8 cellular contexts compared by ENCODE assay signal in the genomic region with DNA sequence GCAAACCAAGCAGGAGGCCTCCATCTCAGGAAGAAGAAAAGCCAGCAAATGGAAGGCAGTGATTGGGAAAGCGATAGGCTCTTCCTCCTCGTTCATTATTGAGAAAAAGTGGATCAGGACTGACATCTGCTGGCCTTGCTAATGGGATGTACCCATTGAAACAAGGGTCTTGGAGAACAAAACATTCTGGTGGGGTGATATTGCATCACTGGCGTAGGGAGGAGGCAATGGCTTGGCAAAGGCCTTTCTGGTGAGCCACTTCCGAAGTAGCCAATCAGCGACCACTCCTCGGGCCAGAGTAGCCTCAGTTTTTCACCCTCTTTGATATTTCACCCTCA.
A peak's percentile ranks its signal among the peaks of the same experiment; 100 is the strongest.
DNase-seq lines count a peak whose midpoint lies in the region; ATAC-seq, FAIRE-seq and TF ChIP-seq lines count a peak whose summit lies in the region.

No MANE protein-coding gene starts in this region.

- peak; percentile 86 for FAIRE-seq in frontal cortex (lab: Jason Lieb, UNC)

- DNase-seq in NCI-H524 (lab: John Stamatoyannopoulos, UW) (peak; percentile 20 to 53), NCI-H524 treated with DMSO at 0.1 percent for 48 hours (lab: John Stamatoyannopoulos, UW) (no peak), frontal cortex (ENCODE audit: low spot score in 2 of 2) (peak; percentile 22 to 35), pons (ENCODE audit: low spot score) (peak; percentile 97), mesenteric fat pad (ENCODE audit: low spot score) (no peak)
- no peak for DNase-seq in activated CD4-positive, CD25-positive, alpha-beta regulatory T cell treated with anti-CD3 and anti-CD28 coated beads, Interleukin-2, amount 50 U/mL, for 72 hours

- ATAC-seq in SK-N-SH treated with all-trans-retinoic acid at 6 μM for 48 hours (peak; percentile 87), GM19463 (IDR thresholded peaks at IDR 0.05; ENCODE audit: unreplicated experiment) (no peak)

TF ChIP-seq in SK-N-SH treated with all-trans-retinoic acid at 6 μM for 48 hours, 23 proteins besides CTCF, POLR2A, EP300 and RAD21:
- TF ChIP-seq, protein P1, sequence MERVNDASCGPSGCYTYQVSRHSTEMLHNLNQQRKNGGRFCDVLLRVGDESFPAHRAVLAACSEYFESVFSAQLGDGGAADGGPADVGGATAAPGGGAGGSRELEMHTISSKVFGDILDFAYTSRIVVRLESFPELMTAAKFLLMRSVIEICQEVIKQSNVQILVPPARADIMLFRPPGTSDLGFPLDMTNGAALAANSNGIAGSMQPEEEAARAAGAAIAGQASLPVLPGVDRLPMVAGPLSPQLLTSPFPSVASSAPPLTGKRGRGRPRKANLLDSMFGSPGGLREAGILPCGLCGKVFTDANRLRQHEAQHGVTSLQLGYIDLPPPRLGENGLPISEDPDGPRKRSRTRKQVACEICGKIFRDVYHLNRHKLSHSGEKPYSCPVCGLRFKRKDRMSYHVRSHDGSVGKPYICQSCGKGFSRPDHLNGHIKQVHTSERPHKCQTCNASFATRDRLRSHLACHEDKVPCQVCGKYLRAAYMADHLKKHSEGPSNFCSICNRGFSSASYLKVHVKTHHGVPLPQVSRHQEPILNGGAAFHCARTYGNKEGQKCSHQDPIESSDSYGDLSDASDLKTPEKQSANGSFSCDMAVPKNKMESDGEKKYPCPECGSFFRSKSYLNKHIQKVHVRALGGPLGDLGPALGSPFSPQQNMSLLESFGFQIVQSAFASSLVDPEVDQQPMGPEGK (CRISPR knock-in tag; IDR thresholded peaks at IDR 0.05; ENCODE audit: borderline replicate concordance): no peak
- TF ChIP-seq RARB (CRISPR knock-in tag; IDR thresholded peaks at IDR 0.05) (no peak), BACH2 (CRISPR knock-in tag; IDR thresholded peaks at IDR 0.05; ENCODE audit: borderline replicate concordance) (no peak), ZC3H10 (CRISPR knock-in tag; IDR thresholded peaks at IDR 0.05) (no peak), TCF4 (CRISPR knock-in tag; IDR thresholded peaks at IDR 0.05; ENCODE audit: borderline replicate concordance) (no peak), PPARA (CRISPR knock-in tag; IDR thresholded peaks at IDR 0.05; ENCODE audit: borderline replicate concordance) (no peak), ISL1 (CRISPR knock-in tag; IDR thresholded peaks at IDR 0.05) (no peak), GLIS3 (CRISPR knock-in tag; IDR thresholded peaks at IDR 0.05) (no peak), OSR1 (CRISPR knock-in tag; IDR thresholded peaks at IDR 0.05) (no peak), ESRRG (CRISPR knock-in tag; IDR thresholded peaks at IDR 0.05) (no peak), ARNTL (CRISPR knock-in tag; IDR thresholded peaks at IDR 0.05; ENCODE audit: borderline replicate concordance, low read depth) (no peak), ZFP3 (CRISPR knock-in tag; IDR thresholded peaks at IDR 0.05) (no peak), TOX (CRISPR knock-in tag; IDR thresholded peaks at IDR 0.05; ENCODE audit: borderline replicate concordance) (no peak), SNAI2 (CRISPR knock-in tag; IDR thresholded peaks at IDR 0.05) (no peak)
- TF ChIP-seq, protein P2, sequence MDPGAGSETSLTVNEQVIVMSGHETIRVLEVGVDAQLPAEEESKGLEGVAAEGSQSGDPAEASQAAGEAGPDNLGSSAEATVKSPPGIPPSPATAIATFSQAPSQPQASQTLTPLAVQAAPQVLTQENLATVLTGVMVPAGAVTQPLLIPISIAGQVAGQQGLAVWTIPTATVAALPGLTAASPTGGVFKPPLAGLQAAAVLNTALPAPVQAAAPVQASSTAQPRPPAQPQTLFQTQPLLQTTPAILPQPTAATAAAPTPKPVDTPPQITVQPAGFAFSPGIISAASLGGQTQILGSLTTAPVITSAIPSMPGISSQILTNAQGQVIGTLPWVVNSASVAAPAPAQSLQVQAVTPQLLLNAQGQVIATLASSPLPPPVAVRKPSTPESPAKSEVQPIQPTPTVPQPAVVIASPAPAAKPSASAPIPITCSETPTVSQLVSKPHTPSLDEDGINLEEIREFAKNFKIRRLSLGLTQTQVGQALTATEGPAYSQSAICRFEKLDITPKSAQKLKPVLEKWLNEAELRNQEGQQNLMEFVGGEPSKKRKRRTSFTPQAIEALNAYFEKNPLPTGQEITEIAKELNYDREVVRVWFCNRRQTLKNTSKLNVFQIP (CRISPR knock-in tag; IDR thresholded peaks at IDR 0.05; ENCODE audit: borderline replicate concordance, low read depth): no peak
- TF ChIP-seq, protein P3, sequence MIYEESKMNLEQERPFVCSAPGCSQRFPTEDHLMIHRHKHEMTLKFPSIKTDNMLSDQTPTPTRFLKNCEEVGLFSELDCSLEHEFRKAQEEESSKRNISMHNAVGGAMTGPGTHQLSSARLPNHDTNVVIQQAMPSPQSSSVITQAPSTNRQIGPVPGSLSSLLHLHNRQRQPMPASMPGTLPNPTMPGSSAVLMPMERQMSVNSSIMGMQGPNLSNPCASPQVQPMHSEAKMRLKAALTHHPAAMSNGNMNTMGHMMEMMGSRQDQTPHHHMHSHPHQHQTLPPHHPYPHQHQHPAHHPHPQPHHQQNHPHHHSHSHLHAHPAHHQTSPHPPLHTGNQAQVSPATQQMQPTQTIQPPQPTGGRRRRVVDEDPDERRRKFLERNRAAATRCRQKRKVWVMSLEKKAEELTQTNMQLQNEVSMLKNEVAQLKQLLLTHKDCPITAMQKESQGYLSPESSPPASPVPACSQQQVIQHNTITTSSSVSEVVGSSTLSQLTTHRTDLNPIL (CRISPR knock-in tag; IDR thresholded peaks at IDR 0.05; ENCODE audit: low read depth): no peak
- TF ChIP-seq, protein P4, sequence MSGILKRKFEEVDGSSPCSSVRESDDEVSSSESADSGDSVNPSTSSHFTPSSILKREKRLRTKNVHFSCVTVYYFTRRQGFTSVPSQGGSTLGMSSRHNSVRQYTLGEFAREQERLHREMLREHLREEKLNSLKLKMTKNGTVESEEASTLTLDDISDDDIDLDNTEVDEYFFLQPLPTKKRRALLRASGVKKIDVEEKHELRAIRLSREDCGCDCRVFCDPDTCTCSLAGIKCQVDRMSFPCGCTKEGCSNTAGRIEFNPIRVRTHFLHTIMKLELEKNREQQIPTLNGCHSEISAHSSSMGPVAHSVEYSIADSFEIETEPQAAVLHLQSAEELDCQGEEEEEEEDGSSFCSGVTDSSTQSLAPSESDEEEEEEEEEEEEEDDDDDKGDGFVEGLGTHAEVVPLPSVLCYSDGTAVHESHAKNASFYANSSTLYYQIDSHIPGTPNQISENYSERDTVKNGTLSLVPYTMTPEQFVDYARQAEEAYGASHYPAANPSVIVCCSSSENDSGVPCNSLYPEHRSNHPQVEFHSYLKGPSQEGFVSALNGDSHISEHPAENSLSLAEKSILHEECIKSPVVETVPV (CRISPR knock-in tag; IDR thresholded peaks at IDR 0.05): no peak
- TF ChIP-seq, protein P5, sequence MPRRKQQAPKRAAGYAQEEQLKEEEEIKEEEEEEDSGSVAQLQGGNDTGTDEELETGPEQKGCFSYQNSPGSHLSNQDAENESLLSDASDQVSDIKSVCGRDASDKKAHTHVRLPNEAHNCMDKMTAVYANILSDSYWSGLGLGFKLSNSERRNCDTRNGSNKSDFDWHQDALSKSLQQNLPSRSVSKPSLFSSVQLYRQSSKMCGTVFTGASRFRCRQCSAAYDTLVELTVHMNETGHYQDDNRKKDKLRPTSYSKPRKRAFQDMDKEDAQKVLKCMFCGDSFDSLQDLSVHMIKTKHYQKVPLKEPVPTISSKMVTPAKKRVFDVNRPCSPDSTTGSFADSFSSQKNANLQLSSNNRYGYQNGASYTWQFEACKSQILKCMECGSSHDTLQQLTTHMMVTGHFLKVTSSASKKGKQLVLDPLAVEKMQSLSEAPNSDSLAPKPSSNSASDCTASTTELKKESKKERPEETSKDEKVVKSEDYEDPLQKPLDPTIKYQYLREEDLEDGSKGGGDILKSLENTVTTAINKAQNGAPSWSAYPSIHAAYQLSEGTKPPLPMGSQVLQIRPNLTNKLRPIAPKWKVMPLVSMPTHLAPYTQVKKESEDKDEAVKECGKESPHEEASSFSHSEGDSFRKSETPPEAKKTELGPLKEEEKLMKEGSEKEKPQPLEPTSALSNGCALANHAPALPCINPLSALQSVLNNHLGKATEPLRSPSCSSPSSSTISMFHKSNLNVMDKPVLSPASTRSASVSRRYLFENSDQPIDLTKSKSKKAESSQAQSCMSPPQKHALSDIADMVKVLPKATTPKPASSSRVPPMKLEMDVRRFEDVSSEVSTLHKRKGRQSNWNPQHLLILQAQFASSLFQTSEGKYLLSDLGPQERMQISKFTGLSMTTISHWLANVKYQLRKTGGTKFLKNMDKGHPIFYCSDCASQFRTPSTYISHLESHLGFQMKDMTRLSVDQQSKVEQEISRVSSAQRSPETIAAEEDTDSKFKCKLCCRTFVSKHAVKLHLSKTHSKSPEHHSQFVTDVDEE (CRISPR knock-in tag; IDR thresholded peaks at IDR 0.05): no peak

Comparison
In these comparisons a context has a peak if more than half of its experiments do, and no peak if none do; other contexts are left out.
1. DNase-seq: peak in NCI-H524 (2 of 2), frontal cortex (2 of 2) and pons (single experiment); none in NCI-H524 treated with DMSO at 0.1 percent for 48 hours (single experiment), activated CD4-positive, CD25-positive, alpha-beta regulatory T cell treated with anti-CD3 and anti-CD28 coated beads, Interleukin-2, amount 50 U/mL, for 72 hours (single experiment) and mesenteric fat pad (single experiment).